Comparison of ENCODE assay signal across 8 cellular contexts in the genomic region with DNA sequence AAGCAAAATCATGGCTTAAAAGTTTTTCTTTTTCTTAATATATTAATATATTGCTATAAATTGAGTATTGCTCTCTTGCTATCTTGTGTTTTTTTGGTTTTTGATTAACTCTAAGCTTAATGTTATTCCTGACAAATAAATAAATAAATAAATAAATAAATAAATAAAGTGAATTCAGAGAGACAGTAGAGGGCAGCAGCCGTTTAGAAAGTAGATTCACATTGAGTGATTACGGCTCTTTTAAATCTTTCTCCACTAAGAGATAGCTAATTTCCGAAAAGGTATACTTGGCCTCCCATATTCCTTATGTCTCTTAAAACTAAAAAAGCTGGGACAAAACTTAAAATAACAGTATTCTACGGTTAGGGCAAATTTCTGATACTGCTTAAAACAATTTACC. TPM values are rescaled to one million over a fixed set of nuclear protein-coding genes. Genes with fewer than 3 reads are reported as not detected.
DNase-seq lines count a peak whose midpoint lies in the region; ATAC-seq and TF ChIP-seq lines count a peak whose summit lies in the region.

No MANE protein-coding gene starts in this region.

- H3K4me3 ChIP-seq in H7 (ENCODE audit: insufficient read depth, low read depth, low read length): no peak overlapping the region
- no peak overlapping the region for H3K4me3 ChIP-seq in kidney epithelial cell (ENCODE audit: low read depth, low read length)

- POLR2A ChIA-PET in HEK293T (lab: Yijun Ruan, JAX): no interaction called here

- peak; percentile 65 for DNase-seq in AG08395 (ENCODE audit: low spot score)
- peak; percentile 38 for DNase-seq in H7
- DNase-seq in amniotic stem cell (lab: John Stamatoyannopoulos, UW): peak; percentile 39
- no peak for DNase-seq in kidney epithelial cell (ENCODE audit: low read depth)
- DNase-seq in HEK293T (ENCODE audit: extremely low spot score): no peak
- DNase-seq in stimulated activated CD4-positive, alpha-beta T cell treated with anti-CD3 and anti-CD28 coated beads, Interleukin-4, amount 100 ng/mL, for 4 hours: no peak
- no peak for DNase-seq in mesenteric fat pad (ENCODE audit: low spot score)

- CTCF ChIA-PET in HEK293T (lab: Yijun Ruan, JAX): interaction anchor here (0.5 to 2.4 kb wide), 12 partner anchors 13 to 731 kb away, joined by 3 to 16 read pairs (median 3); a partner anchor contains a TSS

- peak; percentile 44 for TF ChIP-seq CTCF in kidney epithelial cell (IDR thresholded peaks at IDR 0.05; ENCODE audit: insufficient read depth, low read length, poor library complexity, severe bottlenecking)

- no peak for ATAC-seq in GM19324 (IDR thresholded peaks at IDR 0.05; ENCODE audit: low FRiP score, unreplicated experiment)

- H3K27me3 ChIP-seq in H7 (ENCODE audit: control insufficient read depth, insufficient read depth, low read length): no peaks in the 10 kb centered on the region
- H3K27me3 ChIP-seq in kidney epithelial cell (ENCODE audit: control insufficient read depth, insufficient read depth, low read length): no peaks in the 10 kb centered on the region

- H3K36me3 ChIP-seq in H7 (replicated peaks; ENCODE audit: control insufficient read depth, insufficient read depth, low read length) (peaks cover 4% of the 10 kb centered on the region), kidney epithelial cell (ENCODE audit: control insufficient read depth, insufficient read depth, low read length) (no peaks in the 10 kb centered on the region)

TF ChIP-seq in HEK293T, 16 proteins besides CTCF, POLR2A, EP300 and RAD21:
- TF ChIP-seq BHLHE40 (IDR thresholded peaks at IDR 0.05; ENCODE audit: borderline replicate concordance): no peak
- TF ChIP-seq SUZ12 (IDR thresholded peaks at IDR 0.05): no peak
- no peak for TF ChIP-seq SP1 (IDR thresholded peaks at IDR 0.05)
- no peak for TF ChIP-seq LEF1 (IDR thresholded peaks at IDR 0.05; ENCODE audit: borderline replicate concordance)
- TF ChIP-seq CTBP1 (IDR thresholded peaks at IDR 0.05; ENCODE audit: borderline replicate concordance): no peak
- TF ChIP-seq ZNF384 (IDR thresholded peaks at IDR 0.05): no peak
- no peak for TF ChIP-seq FOXM1 (IDR thresholded peaks at IDR 0.05; ENCODE audit: borderline replicate concordance)
- TF ChIP-seq NFRKB (IDR thresholded peaks at IDR 0.05): no peak
- no peak for TF ChIP-seq FOXA1 (IDR thresholded peaks at IDR 0.05)
- TF ChIP-seq, protein P1, sequence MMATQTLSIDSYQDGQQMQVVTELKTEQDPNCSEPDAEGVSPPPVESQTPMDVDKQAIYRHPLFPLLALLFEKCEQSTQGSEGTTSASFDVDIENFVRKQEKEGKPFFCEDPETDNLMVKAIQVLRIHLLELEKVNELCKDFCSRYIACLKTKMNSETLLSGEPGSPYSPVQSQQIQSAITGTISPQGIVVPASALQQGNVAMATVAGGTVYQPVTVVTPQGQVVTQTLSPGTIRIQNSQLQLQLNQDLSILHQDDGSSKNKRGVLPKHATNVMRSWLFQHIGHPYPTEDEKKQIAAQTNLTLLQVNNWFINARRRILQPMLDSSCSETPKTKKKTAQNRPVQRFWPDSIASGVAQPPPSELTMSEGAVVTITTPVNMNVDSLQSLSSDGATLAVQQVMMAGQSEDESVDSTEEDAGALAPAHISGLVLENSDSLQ (IDR thresholded peaks at IDR 0.05): no peak
- TF ChIP-seq FOXK2 (IDR thresholded peaks at IDR 0.05): no peak

RNA-seq across cellular contexts. Expression of a gene that starts 34.3 kb away (rescaled TPM):
- total RNA-seq in H7 (2014; rRNA removed; shearing (Covaris generic)): 203 and 255 TPM in 2 replicates
- 21.2 and 26.5 TPM in 2 replicates for total RNA-seq in kidney epithelial cell
- 8.3 TPM for total RNA-seq in mesenteric fat pad

Comparison
In these comparisons a context has a peak if more than half of its experiments do, and no peak if none do; other contexts are left out.
1. DNase-seq: peak in AG08395 (single experiment), H7 (single experiment) and amniotic stem cell (single experiment); none in kidney epithelial cell (single experiment), HEK293T (single experiment), stimulated activated CD4-positive, alpha-beta T cell treated with anti-CD3 and anti-CD28 coated beads, Interleukin-4, amount 100 ng/mL, for 4 hours (0 of 2) and mesenteric fat pad (single experiment).